ENCODE assay signal across 31 cellular contexts in genomic region chr13:113057084-113057483, GRCh38. TPM values are rescaled to one million over a fixed set of nuclear protein-coding genes. Genes with fewer than 3 reads are reported as not detected.
"Had no signal": no experiment of that assay in that cellular context is flagged by ENCODE, and none has a peak within 500 bp of the region (broad histone marks: within the 10 kb centered on the region; RNA-seq: fewer than 3 reads in every experiment).

No MANE protein-coding gene starts in this region.

- H3K4me3 Mint-ChIP-seq: dendritic cell treated with granulocyte-macrophage colony-stimulating factor and Interleukin-4, amounts not matched to agents 40 ng/mL and 50 ng/mL, for 4 days; endodermal cell; memory B cell; natural killer cell; stimulated activated naive CD8-positive, alpha-beta T cell treated with anti-CD3 and anti-CD28 coated beads, Interleukin-15, amount 100 ng/mL, for 72 hours had no signal

- H3K9me3 Mint-ChIP-seq: dendritic cell treated with granulocyte-macrophage colony-stimulating factor and Interleukin-4, amounts not matched to agents 40 ng/mL and 50 ng/mL, for 4 days; memory B cell; natural killer cell; stimulated activated naive CD8-positive, alpha-beta T cell treated with anti-CD3 and anti-CD28 coated beads, Interleukin-15, amount 100 ng/mL, for 72 hours had no signal

- H3K9me3 ChIP-seq: colonic mucosa, gastroesophageal sphincter, heart right ventricle, neutrophil, pancreas, right lobe of liver, testis, tibial artery, upper lobe of right lung had no signal

- H3K27ac ChIP-seq: colonic mucosa, epithelial cell of prostate, foreskin keratinocyte, gastroesophageal sphincter, heart right ventricle, neutrophil, pancreas, right lobe of liver, testis, tibial artery, upper lobe of right lung had no signal

- ATAC-seq: esophagus mucosa; foreskin keratinocyte; gastroesophageal sphincter; heart right ventricle; left ventricle myocardium superior; natural killer cell; pancreas; right lobe of liver; stimulated activated naive CD8-positive, alpha-beta T cell treated with anti-CD3 and anti-CD28 coated beads, Interleukin-15, amount 100 ng/mL, for 72 hours; upper lobe of right lung had no signal

- H3K27me3 Mint-ChIP-seq: dendritic cell treated with granulocyte-macrophage colony-stimulating factor and Interleukin-4, amounts not matched to agents 40 ng/mL and 50 ng/mL, for 4 days; progenitor cell of endocrine pancreas; stimulated activated naive CD8-positive, alpha-beta T cell treated with anti-CD3 and anti-CD28 coated beads, Interleukin-15, amount 100 ng/mL, for 72 hours had no signal

- H3K27ac Mint-ChIP-seq: dendritic cell treated with granulocyte-macrophage colony-stimulating factor and Interleukin-4, amounts not matched to agents 40 ng/mL and 50 ng/mL, for 4 days; endodermal cell; memory B cell; natural killer cell; progenitor cell of endocrine pancreas; stimulated activated naive CD8-positive, alpha-beta T cell treated with anti-CD3 and anti-CD28 coated beads, Interleukin-15, amount 100 ng/mL, for 72 hours had no signal

- H3K4me1 Mint-ChIP-seq: endodermal cell; memory B cell; natural killer cell; stimulated activated naive CD8-positive, alpha-beta T cell treated with anti-CD3 and anti-CD28 coated beads, Interleukin-15, amount 100 ng/mL, for 72 hours had no signal

- H3K36me3 ChIP-seq: colonic mucosa, gastroesophageal sphincter, neutrophil, pancreas, right lobe of liver, upper lobe of right lung had no signal

- H3K27me3 ChIP-seq: colonic mucosa, neutrophil, pancreas, right lobe of liver, testis, tibial artery, upper lobe of right lung had no signal

- H3K4me1 ChIP-seq: colonic mucosa, foreskin keratinocyte, gastroesophageal sphincter, pancreas, right lobe of liver, testis, tibial artery, upper lobe of right lung had no signal

- H3K4me3 ChIP-seq: colonic mucosa, gastroesophageal sphincter, heart right ventricle, lung, pancreas, right lobe of liver, testis, tibial artery, upper lobe of right lung had no signal

- DNase-seq: central memory CD4-positive, alpha-beta T cell; colonic mucosa; effector CD8-positive, alpha-beta T cell; endodermal cell; hippocampal formation; kidney glomerular epithelial cell; left ventricle myocardium superior; natural killer cell; small intestine; stimulated activated CD4-positive, alpha-beta T cell treated with anti-CD3 and anti-CD28 coated beads, Interleukin-12 subunit alpha, Interleukin-12 subunit beta, amount 100 ng/mL, for 4 hours; stimulated activated CD4-positive, alpha-beta T cell treated with anti-CD3 and anti-CD28 coated beads, Interleukin-1b, Interleukin-23, amount 100 ng/mL, for 48 hours; stimulated activated CD4-positive, alpha-beta T cell treated with anti-CD3 and anti-CD28 coated beads, Interleukin-4, amount 100 ng/mL, for 1 hour; stimulated activated CD8-positive, alpha-beta memory T cell treated with anti-CD3 and anti-CD28 coated beads, Interleukin-4, amount 100 ng/mL, for 48 hours; stimulated activated naive CD4-positive, alpha-beta T cell; stimulated activated naive CD8-positive, alpha-beta T cell treated with anti-CD3 and anti-CD28 coated beads, Interleukin-15, amount 100 ng/mL, for 72 hours; testis; tibial artery had no signal

- H3K36me3 Mint-ChIP-seq: natural killer cell had no signal

RNA-seq across cellular contexts. Expression of gene F7, which starts 48.5 kb away (rescaled TPM):
- total RNA-seq: esophagus mucosa, fibroblast of lung, foreskin keratinocyte, left ventricle myocardium superior had no signal
- polyA plus RNA-seq: fibroblast of lung, foreskin keratinocyte had no signal
